In the genomic region with DNA sequence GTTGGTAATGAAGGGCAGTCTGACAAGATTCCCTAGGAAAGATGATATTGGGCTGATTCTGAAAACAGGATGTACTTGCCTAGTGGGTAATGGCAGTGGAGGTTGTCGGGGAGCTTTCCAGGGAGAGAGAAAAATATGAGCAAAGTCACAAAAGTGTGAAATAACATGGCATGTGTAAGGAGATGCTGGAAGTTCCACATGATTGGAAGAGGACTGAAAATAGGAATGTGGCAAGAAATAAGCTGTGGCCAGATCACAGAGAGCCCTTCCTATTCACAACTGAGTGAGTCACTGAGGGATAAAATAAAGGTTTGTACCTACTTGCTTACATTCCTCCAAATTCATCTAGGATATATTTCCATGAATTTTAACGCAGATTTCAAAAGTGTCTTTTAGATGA, we compare ENCODE assay signal across 21 cellular contexts.
"Had no signal": no experiment of that assay in that cellular context is flagged by ENCODE, and none has a peak within 500 bp of the region (broad histone marks: within the 10 kb centered on the region; RNA-seq: fewer than 3 reads in every experiment).

No MANE protein-coding gene starts in this region.

- H3K4me3 ChIP-seq: adrenal gland, mucosa of descending colon, right atrium auricular region, suprapubic skin had no signal

- FAIRE-seq: endothelial cell of umbilical vein, kidney had no signal

- H3K4me1 ChIP-seq: adrenal gland, right atrium auricular region, suprapubic skin had no signal

- ATAC-seq: mucosa of descending colon; stimulated activated naive CD8-positive, alpha-beta T cell treated with anti-CD3 and anti-CD28 coated beads, Interleukin-15, Interleukin-2, amounts not matched to agents 100 U/mL and 50 U/mL, for 24 hours; T-helper 17 cell had no signal

- H3K36me3 ChIP-seq: adrenal gland, right atrium auricular region, suprapubic skin, WERI-Rb-1 had no signal

- H3K9me3 ChIP-seq: adrenal gland, mucosa of descending colon, right atrium auricular region, suprapubic skin had no signal

- H3K27ac ChIP-seq: adrenal gland, right atrium auricular region, suprapubic skin, WERI-Rb-1 had no signal

- DNase-seq: activated CD4-positive, alpha-beta T cell treated with anti-CD3 and anti-CD28 coated beads for 1 hour; activated CD8-positive, alpha-beta memory T cell treated with anti-CD3 and anti-CD28 coated beads for 24 hours; activated CD8-positive, alpha-beta memory T cell treated with anti-CD3 and anti-CD28 coated beads, Interleukin-2, amount 50 U/mL, for 48 hours; activated effector memory CD4-positive, alpha-beta T cell treated with Interleukin-2 at 50 U/mL for 16 hours; activated naive CD4-positive, alpha-beta T cell treated with anti-CD3 and anti-CD28 coated beads, Interleukin-2, amount 10 ng/mL, durations not matched to agents 7 days and 5 days; activated T-cell treated with anti-CD3 and anti-CD28 coated beads, Interleukin-2, amount 50 U/mL, for 48 hours; adrenal gland; dermis blood vessel endothelial cell; effector memory CD4-positive, alpha-beta T cell; foreskin fibroblast; hypothalamus; kidney; mesenchymal stem cell; mucosa of descending colon; naive B cell; stimulated activated naive CD8-positive, alpha-beta T cell treated with anti-CD3 and anti-CD28 coated beads, Interleukin-15, Interleukin-2, amounts not matched to agents 100 U/mL and 50 U/mL, for 24 hours; T-helper 17 cell; WERI-Rb-1 had no signal

- H3K27me3 ChIP-seq: adrenal gland, right atrium auricular region, suprapubic skin had no signal
